ENCODE assay signal across 8 cellular contexts in genomic region chr5:80407735-80408474, GRCh38. TPM values are rescaled to one million over a fixed set of nuclear protein-coding genes. Genes with fewer than 3 reads are reported as not detected.
DNase-seq lines count a peak whose midpoint lies in the region; ATAC-seq and TF ChIP-seq lines count a peak whose summit lies in the region.

Gene ZFYVE16, plus strand, starts transcription at chr5:80408064. Its CDS starts 26,084 bp downstream, at chr5:80434148.

- no peak for TF ChIP-seq CTCF in lower leg skin (IDR thresholded peaks at IDR 0.05)

- no peaks in the 10 kb centered on the region for H3K36me3 ChIP-seq in CD4-positive, CD25-positive, alpha-beta regulatory T cell (ENCODE audit: control insufficient read depth, insufficient read depth, low read length)

- no peaks in the 10 kb centered on the region for H3K27me3 Mint-ChIP-seq in CD4-positive, CD25-positive, alpha-beta regulatory T cell
- H3K27me3 Mint-ChIP-seq in activated CD4-positive, alpha-beta memory T cell treated with anti-CD3 and anti-CD28 coated beads, Interleukin-2, amount 10 ng/mL, durations not matched to agents 7 days and 5 days, result no peaks in the 10 kb centered on the region

- H3K27ac ChIP-seq in CD4-positive, CD25-positive, alpha-beta regulatory T cell (ENCODE audit: insufficient read depth, low read length, poor library complexity, severe bottlenecking), result peak within 1 kb of the TSS; percentile 91

- peaks cover 0 to 2% (median 0%) of the 10 kb centered on the region in 7 donors for H3K9me3 Mint-ChIP-seq in CD4-positive, CD25-positive, alpha-beta regulatory T cell
- no peaks in the 10 kb centered on the region for H3K9me3 Mint-ChIP-seq in activated CD4-positive, alpha-beta memory T cell treated with anti-CD3 and anti-CD28 coated beads, Interleukin-2, amount 10 ng/mL, durations not matched to agents 7 days and 5 days

- POLR2A ChIA-PET in activated CD4-positive, alpha-beta memory T cell treated with anti-CD3 and anti-CD28 coated beads, Interleukin-2, amount 10 ng/mL, durations not matched to agents 7 days and 5 days (lab: Charles Lee), result interaction anchor here (1.0 to 2.2 kb wide), 5 partner anchors 152 to 896 kb away, joined by 3 to 10 read pairs (median 4); partner anchors contain the start of genes DHFR and SERINC5

- peaks cover 13 to 29% (median 23%) of the 10 kb centered on the region in 4 donors for H3K4me1 Mint-ChIP-seq in CD4-positive, CD25-positive, alpha-beta regulatory T cell
- peaks cover 22% of the 10 kb centered on the region for H3K4me1 Mint-ChIP-seq in activated CD4-positive, alpha-beta memory T cell treated with anti-CD3 and anti-CD28 coated beads, Interleukin-2, amount 10 ng/mL, durations not matched to agents 7 days and 5 days

- ATAC-seq in CD4-positive, CD25-positive, alpha-beta regulatory T cell (ENCODE audit: low read depth in 2 of 2), result peak; percentile 88 to 91
- ATAC-seq in GM19452 (IDR thresholded peaks at IDR 0.05; ENCODE audit: unreplicated experiment), result peak; percentile 83

- WGBS in lower leg skin, 2 donors, result 0% methylated on average over 25 to 33 of the region's 64 CpGs

- peak in 1 of 2 donors; percentile 6 for TF ChIP-seq POLR2A in lower leg skin (IDR thresholded peaks at IDR 0.05)

- H3K36me3 Mint-ChIP-seq in CD4-positive, CD25-positive, alpha-beta regulatory T cell, result no peaks in the 10 kb centered on the region
- H3K36me3 Mint-ChIP-seq in activated CD4-positive, alpha-beta memory T cell treated with anti-CD3 and anti-CD28 coated beads, Interleukin-2, amount 10 ng/mL, durations not matched to agents 7 days and 5 days (ENCODE audit: low read depth), result peaks cover 7% of the 10 kb centered on the region

- H3K4me3 ChIP-seq in CD4-positive, CD25-positive, alpha-beta regulatory T cell (ENCODE audit: low read depth, low read length), result peak within 1 kb of the TSS; percentile 78
- peak within 1 kb of the TSS; percentile 86 for H3K4me3 ChIP-seq in lower leg skin (ENCODE audit: low read depth, poor library complexity, severe bottlenecking)

- peaks cover 17% of the 10 kb centered on the region for H3K4me1 ChIP-seq in CD4-positive, CD25-positive, alpha-beta regulatory T cell (ENCODE audit: control insufficient read depth, insufficient read depth, low read length, poor library complexity, severe bottlenecking)

- H3K27me3 ChIP-seq in CD4-positive, CD25-positive, alpha-beta regulatory T cell (ENCODE audit: control insufficient read depth, insufficient read depth, low read length), result no peaks in the 10 kb centered on the region

- peak; percentile 94 to 97 (median 95) for DNase-seq in CD4-positive, CD25-positive, alpha-beta regulatory T cell
- peak; percentile 94 for DNase-seq in HK-2 (ENCODE audit: unreplicated experiment)
- DNase-seq in NCI-H82 treated with DMSO at 0.1 percent for 48 hours (lab: John Stamatoyannopoulos, UW; ENCODE audit: unreplicated experiment), result peak; percentile 72
- peak; percentile 96 for DNase-seq in activated CD4-positive, alpha-beta memory T cell treated with anti-CD3 and anti-CD28 coated beads, Interleukin-2, amount 10 ng/mL, durations not matched to agents 7 days and 5 days
- DNase-seq in ecto neural progenitor cell (ENCODE audit: low spot score), result peak; percentile 99
- peak; percentile 97 to 99 for DNase-seq in lower leg skin (ENCODE audit: low spot score in 2 of 2)
- DNase-seq in stimulated activated CD4-positive, alpha-beta T cell treated with anti-CD3 and anti-CD28 coated beads, Interleukin-4, amount 100 ng/mL, for 48 hours (ENCODE audit: low read depth in 2 of 2), result peak; percentile 95 to 96

- no peaks in the 10 kb centered on the region for H3K9me3 ChIP-seq in CD4-positive, CD25-positive, alpha-beta regulatory T cell (ENCODE audit: control insufficient read depth in 2 of 2, low read length in 2 of 2)

- H3K27ac Mint-ChIP-seq in CD4-positive, CD25-positive, alpha-beta regulatory T cell, result peak within 1 kb of the TSS; percentile 96 to 99 (median 98)
- H3K27ac Mint-ChIP-seq in activated CD4-positive, alpha-beta memory T cell treated with anti-CD3 and anti-CD28 coated beads, Interleukin-2, amount 10 ng/mL, durations not matched to agents 7 days and 5 days, result peak within 1 kb of the TSS; percentile 98

- intact Hi-C loops in lower leg skin (cut with DNase I; ENCODE audit: low total_unique reads), result no loop called here

- H3K4me3 Mint-ChIP-seq in CD4-positive, CD25-positive, alpha-beta regulatory T cell, result peak within 1 kb of the TSS; percentile 94 to 99 (median 96)
- peak within 1 kb of the TSS; percentile 93 for H3K4me3 Mint-ChIP-seq in activated CD4-positive, alpha-beta memory T cell treated with anti-CD3 and anti-CD28 coated beads, Interleukin-2, amount 10 ng/mL, durations not matched to agents 7 days and 5 days

- CTCF ChIA-PET in activated CD4-positive, alpha-beta memory T cell treated with anti-CD3 and anti-CD28 coated beads, Interleukin-2, amount 10 ng/mL, durations not matched to agents 7 days and 5 days (lab: Charles Lee), result interaction anchor here (0.8 to 1.2 kb wide), 2 partner anchors 316 to 325 kb away, joined by 3 read pairs; no protein-coding TSS in a partner anchor

RNA-seq across cellular contexts. Expression of gene ZFYVE16, which starts in this region (rescaled TPM):
- 15.5 TPM for total RNA-seq in CD4-positive, CD25-positive, alpha-beta regulatory T cell
- polyA plus RNA-seq in CD4-positive, CD25-positive, alpha-beta regulatory T cell, result 1 to 10 TPM; 2.3 to 4.1 (median 3.4) TPM
- 10 to 100 TPM; 13.4 to 15.7 TPM for total RNA-seq in activated CD4-positive, alpha-beta memory T cell treated with anti-CD3 and anti-CD28 coated beads, Interleukin-2, amount 10 ng/mL, durations not matched to agents 7 days and 5 days
- 10 to 100 TPM; 11.7 to 19.2 (median 13.4) TPM for total RNA-seq in lower leg skin

Comparison
In these comparisons a context has a peak if more than half of its experiments do, and no peak if none do; other contexts are left out.
1. Peak in every context shown above with its lines: DNase-seq, ATAC-seq, H3K4me3 ChIP-seq and H3K27ac ChIP-seq.